ENCODE assay signal across 2 cellular contexts in genomic region chr4:120685756-120686278, GRCh38.
TF ChIP-seq lines count a peak whose summit lies in the region.

No MANE protein-coding gene starts in this region.

TF ChIP-seq in IMR-90, 13 proteins besides CTCF, POLR2A, EP300 and RAD21:
- TF ChIP-seq CEBPB (IDR thresholded peaks at IDR 0.05; ENCODE audit: low read depth, low read length) (0 out of 2 replicates have a peak, but pooled peaks have one; percentile 43), NFE2L2 (IDR thresholded peaks at IDR 0.05; ENCODE audit: low read depth, low read length) (no peak)

TF ChIP-seq in H1, 55 proteins besides CTCF, POLR2A, EP300 and RAD21:
- TF ChIP-seq CEBPB (IDR thresholded peaks at IDR 0.05; ENCODE audit: low read depth, low read length): 0 out of 2 replicates have a peak, but pooled peaks have one; percentile 33
- no peak for TF ChIP-seq SIN3A (conservative IDR thresholded peaks at IDR 0.05 in 1 of 2, IDR thresholded peaks at IDR 0.05 in 1 of 2; ENCODE audit: low read depth in 1 of 2, low read length in 2 of 2)
